ENCODE assay signal across 19 cellular contexts in genomic region chr6:14428269-14428668, GRCh38.
A peak's percentile ranks its signal among the peaks of the same experiment; 100 is the strongest.
DNase-seq lines count a peak whose midpoint lies in the region; ATAC-seq, FAIRE-seq and TF ChIP-seq lines count a peak whose summit lies in the region.
"Had no signal": no experiment of that assay in that cellular context is flagged by ENCODE, and none has a peak within 500 bp of the region (broad histone marks: within the 10 kb centered on the region; RNA-seq: fewer than 3 reads in every experiment).

No MANE protein-coding gene starts in this region.

- no peaks in the 10 kb centered on the region for H4K20me1 ChIP-seq in H1 (replicated peaks in 1 of 2; ENCODE audit: control insufficient read depth in 1 of 2, insufficient read depth in 2 of 2, low read length in 2 of 2)

- H2AK5ac ChIP-seq in H1 (ENCODE audit: low read depth, low read length) = no peak overlapping the region

- TF ChIP-seq POLR2A in H1 (IDR thresholded peaks at IDR 0.05; ENCODE audit: control extremely low read depth in 1 of 2, low read depth in 2 of 2, low read length in 2 of 2) = no peak

- in situ Hi-C loops in G401 (cut with HindIII; ENCODE audit: low sequenced_read_pairs) = no loop called here

- TF ChIP-seq CTCF in WERI-Rb-1 (IDR thresholded peaks at IDR 0.05; ENCODE audit: low read depth, low read length) (no peak), H1 (IDR thresholded peaks at IDR 0.05; ENCODE audit: control extremely low read depth in 1 of 3, insufficient read depth in 1 of 3, low read depth in 1 of 3, low read length in 3 of 3) (no peak)

- H3K9me3 ChIP-seq in WERI-Rb-1 (ENCODE audit: severe bottlenecking) (no peaks in the 10 kb centered on the region), H1 (ENCODE audit: insufficient read depth in 2 of 2, low read depth in 1 of 2, low read length in 1 of 2) (no peaks in the 10 kb centered on the region)

- ATAC-seq in naive B cell (ENCODE audit: low read depth in 2 of 2) (peak; percentile 94 to 96), GM21528 (IDR thresholded peaks at IDR 0.05; ENCODE audit: low FRiP score, unreplicated experiment) (no peak), GM18502 (IDR thresholded peaks at IDR 0.05; ENCODE audit: poor library complexity, unreplicated experiment) (no peak), GM18868 (IDR thresholded peaks at IDR 0.05; ENCODE audit: unreplicated experiment) (no peak)
- ATAC-seq: HCT116 had no signal

- H3K27me3 ChIP-seq in WERI-Rb-1 (ENCODE audit: insufficient read depth, low read depth, severe bottlenecking) (no peaks in the 10 kb centered on the region), H1 (replicated peaks in 1 of 4; ENCODE audit: control insufficient read depth in 3 of 4, extremely low read depth in 1 of 4, insufficient read depth in 3 of 4, low read length in 3 of 4) (no peaks in the 10 kb centered on the region)

- H3K4me1 ChIP-seq in H1 (replicated peaks in 1 of 4; ENCODE audit: control insufficient read depth in 3 of 4, insufficient read depth in 4 of 4, low read length in 3 of 4) = peaks cover 0 to 10% (median 4%) of the 10 kb centered on the region in 4 experiments; a peak in 3 of 7 replicates

- no peak overlapping the region for H3K18ac ChIP-seq in H1 (ENCODE audit: extremely low read depth, low read length)

- CTCF ChIA-PET in H1 (lab: Charles Lee; ENCODE audit: partially characterized antibody) = interaction anchor here (1.0 to 1.9 kb wide), 3 partner anchors 9 to 217 kb away, joined by 3 to 4 read pairs (median 3); no protein-coding TSS in a partner anchor

- no peak overlapping the region for H2AFZ ChIP-seq in H1 (ENCODE audit: low read length)
- H2AFZ ChIP-seq: GM23248 had no signal

- no peak overlapping the region for H3K23ac ChIP-seq in H1 (ENCODE audit: insufficient read length)

- peak overlapping the region in 4 of 6 donors; percentile 58 to 72 (median 64) for H3K27ac Mint-ChIP-seq in naive B cell
- H3K27ac Mint-ChIP-seq: CD4-positive, alpha-beta memory T cell had no signal

- no peak for TF ChIP-seq EP300 in H1 (IDR thresholded peaks at IDR 0.05; ENCODE audit: borderline replicate concordance in 1 of 2, low read depth in 2 of 2, low read length in 2 of 2)

- no peaks in the 10 kb centered on the region for H3K9me3 Mint-ChIP-seq in naive B cell
- H3K9me3 Mint-ChIP-seq: CD4-positive, alpha-beta memory T cell; H9 had no signal

- no peak for TF ChIP-seq RAD21 in H1 (IDR thresholded peaks at IDR 0.05 in 1 of 2, conservative IDR thresholded peaks at IDR 0.05 in 1 of 2; ENCODE audit: low read depth in 2 of 2, low read length in 2 of 2)

- peaks cover 0 to 9% of the 10 kb centered on the region in 2 donors for H3K36me3 Mint-ChIP-seq in naive B cell
- H3K36me3 Mint-ChIP-seq: CD4-positive, alpha-beta memory T cell had no signal

- H2BK5ac ChIP-seq in H1 (ENCODE audit: low read depth, low read length) = no peak overlapping the region

- POLR2A ChIA-PET in H1 (lab: Charles Lee; ENCODE audit: partially characterized antibody) = no interaction called here

- H4K8ac ChIP-seq in H1 (ENCODE audit: extremely low read depth, insufficient read depth, low read length) = no peak overlapping the region

- no peaks in the 10 kb centered on the region for H3K79me1 ChIP-seq in H1 (ENCODE audit: low read depth, low read length)

- H2BK15ac ChIP-seq in H1 (ENCODE audit: low read length) = peak overlapping the region; percentile 65; the same call in 1 of the 2 replicates

- no peak for DNase-seq in WERI-Rb-1
- DNase-seq in H1 (ENCODE audit: low read depth in 1 of 2, low spot score in 2 of 2) = no peak
- peak; percentile 63 for DNase-seq in naive B cell
- no peak for DNase-seq in G401 (ENCODE audit: low spot score)
- DNase-seq: C1 segment of cervical spinal cord; Calu3; CD4-positive, alpha-beta memory T cell; COR-L47; DMS53; DMS79 treated with DMSO at 0.1 percent for 48 hours; GM23248; H9 had no signal

- no peak overlapping the region for H3K4me2 ChIP-seq in H1 (ENCODE audit: insufficient read depth in 1 of 2, low read depth in 2 of 2, low read length in 2 of 2)

- H2BK12ac ChIP-seq in H1 (ENCODE audit: low read depth, low read length) = no peak overlapping the region

- H2BK20ac ChIP-seq in H1 (ENCODE audit: low read length) = no peak overlapping the region

- H4K5ac ChIP-seq in H1 (ENCODE audit: insufficient read length, low read depth, low read length) = no peak overlapping the region

- H3K14ac ChIP-seq in H1 (ENCODE audit: insufficient read length) = no peak overlapping the region

- H3K36me3 ChIP-seq in WERI-Rb-1 (no peaks in the 10 kb centered on the region), H1 (ENCODE audit: control insufficient read depth in 2 of 4, insufficient read depth in 4 of 4, low read length in 3 of 4) (no peaks in the 10 kb centered on the region)

- H3K23me2 ChIP-seq in H1 (ENCODE audit: low read depth, low read length) = no peaks in the 10 kb centered on the region

- H3K4me1 Mint-ChIP-seq in naive B cell = peaks cover 8 to 25% (median 22%) of the 10 kb centered on the region in 3 donors

- no peak overlapping the region for H4K91ac ChIP-seq in H1 (replicated peaks; ENCODE audit: insufficient read length, low read length)

- no peak overlapping the region for H3K4ac ChIP-seq in H1 (replicated peaks; ENCODE audit: insufficient read length, low read depth, low read length)

- no peak overlapping the region for H2BK120ac ChIP-seq in H1 (replicated peaks; ENCODE audit: low read depth, low read length)

- no peak overlapping the region for H3K9ac ChIP-seq in H1 (replicated peaks in 1 of 4; ENCODE audit: extremely low read depth in 1 of 4, low read depth in 3 of 4, low read length in 3 of 4)
- H3K9ac ChIP-seq: GM23248 had no signal

- no peaks in the 10 kb centered on the region for H3K27me3 Mint-ChIP-seq in naive B cell

- H3K56ac ChIP-seq in H1 (replicated peaks; ENCODE audit: insufficient read length, low read depth, low read length) = no peak overlapping the region

- no peak for FAIRE-seq in H1 (lab: Jason Lieb, UNC)
- FAIRE-seq: A204.1, G401.6, GM18507 had no signal

- peak overlapping the region; percentile 9 for H3K27ac ChIP-seq in WERI-Rb-1
- H3K27ac ChIP-seq in H1 (ENCODE audit: low read depth, low read length) = no peak overlapping the region
- H3K27ac ChIP-seq: GM23248 had no signal

- no peaks in the 10 kb centered on the region for H3K79me2 ChIP-seq in H1 (ENCODE audit: control insufficient read depth in 1 of 2, insufficient read depth in 2 of 2, low read length in 2 of 2)

- WGBS in H1 (ENCODE audit: extremely low coverage in 1 of 2, insufficient coverage in 1 of 2, insufficient read length in 1 of 2, insufficient replicate concordance in 2 of 2, low coverage in 1 of 2, low lambda C conversion rate in 2 of 2, missing lambda C conversion rate in 1 of 2), 2 experiments = 91% methylated on average over 3 of the region's 3 CpGs; no CpG with 5 or more reads in 1 of the 2 experiments

- H3K4me3 ChIP-seq in WERI-Rb-1 (ENCODE audit: low read depth, low read length) (no peak overlapping the region), H1 (ENCODE audit: extremely low read depth in 1 of 4, insufficient read depth in 2 of 4, low read depth in 3 of 4, low read length in 4 of 4) (no peak overlapping the region)
- H3K4me3 ChIP-seq: GM23248 had no signal

- peak overlapping the region in 2 of 8 donors; percentile 29 to 30 for H3K4me3 Mint-ChIP-seq in naive B cell
- H3K4me3 Mint-ChIP-seq: CD4-positive, alpha-beta memory T cell; H9 had no signal

TF ChIP-seq in H1, 55 proteins besides CTCF, POLR2A, EP300 and RAD21:
- TF ChIP-seq BACH1 (IDR thresholded peaks at IDR 0.05; ENCODE audit: low read length) (no peak), CBX5 (IDR thresholded peaks at IDR 0.05; ENCODE audit: low read depth, low read length) (no peak), POU5F1 (IDR thresholded peaks at IDR 0.05; ENCODE audit: low read depth, low read length) (no peak), TAF1 (IDR thresholded peaks at IDR 0.05; ENCODE audit: low read depth, low read length) (no peak), ZNF274 (IDR thresholded peaks at IDR 0.05; ENCODE audit: borderline replicate concordance, extremely low read depth, low read length) (no peak), BCL11A (IDR thresholded peaks at IDR 0.05; ENCODE audit: low read depth in 2 of 2, low read length in 2 of 2) (no peak), JUN (IDR thresholded peaks at IDR 0.05; ENCODE audit: low read depth, low read length) (no peak)

Comparison
In these comparisons a context has a peak if more than half of its experiments do, and no peak if none do; other contexts are left out.
1. ATAC-seq: peak in naive B cell (2 of 2); none in GM21528 (single experiment), GM18502 (single experiment) and GM18868 (single experiment).